Comparison of ENCODE assay signal across 13 cellular contexts in genomic region chr5:179254638-179255271, GRCh38.
"Had no signal": no experiment of that assay in that cellular context is flagged by ENCODE, and none has a peak within 500 bp of the region (broad histone marks: within the 10 kb centered on the region; RNA-seq: fewer than 3 reads in every experiment).

No MANE protein-coding gene starts in this region.

- H3K4me2 ChIP-seq: neural progenitor cell had no signal

- H3K4me3 ChIP-seq: cardiac muscle cell, esophagus muscularis mucosa, neural progenitor cell, ovary, thyroid gland, vagina had no signal

- H2AFZ ChIP-seq: neural progenitor cell had no signal

- H3K4me1 ChIP-seq: neural progenitor cell, thyroid gland had no signal

- H3K27ac ChIP-seq: cardiac muscle cell, esophagus muscularis mucosa, neural progenitor cell, ovary, thyroid gland had no signal

- H3K9ac ChIP-seq: neural progenitor cell had no signal

- H3K9me3 ChIP-seq: esophagus muscularis mucosa, ovary, thyroid gland, vagina had no signal

- DNase-seq: activated CD4-positive, alpha-beta T cell treated with anti-CD3 and anti-CD28 coated beads, Interleukin-2, amount 10 ng/mL, durations not matched to agents 24 days and 14 days; activated CD4-positive, CD25-positive, alpha-beta regulatory T cell; activated naive CD4-positive, alpha-beta T cell treated with anti-CD3 and anti-CD28 coated beads for 36 hours; immature natural killer cell; midbrain; SW 1271; thyroid gland had no signal

- H3K27me3 ChIP-seq: cardiac muscle cell, esophagus muscularis mucosa, neural progenitor cell, ovary, thyroid gland, vagina had no signal

- H3K36me3 ChIP-seq: cardiac muscle cell, esophagus muscularis mucosa, neural progenitor cell, ovary, thyroid gland, vagina had no signal

- ATAC-seq: stimulated activated effector memory CD8-positive, alpha-beta T cell treated with anti-CD3 and anti-CD28 coated beads, Interleukin-12 subunit alpha, Interleukin-12 subunit beta, amount 100 ng/mL, for 72 hours had no signal
